Comparison of ENCODE assay signal across 23 cellular contexts in genomic region chr3:37149246-37149645, GRCh38.
"Had no signal": no experiment of that assay in that cellular context is flagged by ENCODE, and none has a peak within 500 bp of the region (broad histone marks: within the 10 kb centered on the region; RNA-seq: fewer than 3 reads in every experiment).

No MANE protein-coding gene starts in this region.

- H3K9me3 ChIP-seq: adrenal gland, breast epithelium, Peyer's patch had no signal

- DNase-seq: activated CD4-positive, CD25-positive, alpha-beta regulatory T cell; activated CD8-positive, alpha-beta memory T cell treated with anti-CD3 and anti-CD28 coated beads, Interleukin-2, amount 50 U/mL, for 4 hours; activated CD8-positive, alpha-beta T cell treated with anti-CD3 and anti-CD28 coated beads for 36 hours; activated naive CD4-positive, alpha-beta T cell treated with anti-CD3 and anti-CD28 coated beads, Interleukin-2, amount 50 U/mL, for 16 hours; activated naive CD8-positive, alpha-beta T cell treated with anti-CD3 and anti-CD28 coated beads, Interleukin-2, amount 10 ng/mL, durations not matched to agents 7 days and 5 days; activated T-cell treated with anti-CD3 and anti-CD28 coated beads, Interleukin-2, amount 50 U/mL, for 1 hour; Karpas-422; NCI-H1105; NCI-H1436; NCI-H1694 treated with DMSO at 0.1 percent for 48 hours; NCI-H2029 treated with DMSO at 0.1 percent for 48 hours; NCI-H510A treated with DMSO at 0.1 percent for 48 hours; NCI-H69; NK-92 treated with Interleukin-12 subunit alpha and Interleukin-12 subunit beta, amount 100 ng/mL, for 24 hours; Peyer's patch; SHP77 treated with DMSO at 0.1 percent for 48 hours; T-cell; T1000 had no signal

- H3K27me3 ChIP-seq: adrenal gland, breast epithelium, Peyer's patch had no signal

- H3K4me1 ChIP-seq: breast epithelium had no signal

- H3K36me3 ChIP-seq: breast epithelium had no signal

- H3K27ac ChIP-seq: adrenal gland, breast epithelium, Peyer's patch, RWPE1, VCaP had no signal

- H3K4me3 ChIP-seq: adrenal gland, breast epithelium, K562, Peyer's patch had no signal

- ATAC-seq: activated CD8-positive, alpha-beta T cell treated with anti-CD3 and anti-CD28 coated beads for 36 hours; K562; T-cell had no signal
